Comparison of ENCODE assay signal across 11 cellular contexts in the genomic region with DNA sequence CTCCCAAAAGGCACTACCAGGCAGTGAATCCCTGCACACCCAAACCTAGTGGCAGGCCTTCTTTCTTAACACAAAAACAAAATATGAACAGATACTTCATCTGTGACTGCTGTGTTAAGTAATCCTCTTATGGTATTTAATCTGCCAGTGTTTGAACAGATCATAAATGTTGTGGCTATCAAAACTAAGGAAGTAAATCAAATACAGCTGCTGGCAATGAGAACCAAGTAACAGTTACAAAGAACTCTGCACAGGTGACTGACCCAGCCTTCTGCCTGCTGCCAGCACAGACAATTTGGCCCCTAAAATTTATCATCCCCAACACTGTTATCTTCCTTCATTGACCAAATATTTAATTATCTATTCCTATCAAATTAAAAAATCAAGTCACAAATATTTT.
A peak's percentile ranks its signal among the peaks of the same experiment; 100 is the strongest.
DNase-seq lines count a peak whose midpoint lies in the region; ATAC-seq and TF ChIP-seq lines count a peak whose summit lies in the region.
"Had no signal": no experiment of that assay in that cellular context is flagged by ENCODE, and none has a peak within 500 bp of the region (broad histone marks: within the 10 kb centered on the region; RNA-seq: fewer than 3 reads in every experiment).

No MANE protein-coding gene starts in this region.

- H3K27ac ChIP-seq in cardiac muscle cell (peak overlapping the region; percentile 29), right cardiac atrium (ENCODE audit: low read length) (no peak overlapping the region), PC-3 (ENCODE audit: low read length) (no peak overlapping the region), upper lobe of left lung (peak overlapping the region; percentile 37 to 70 (median 60))

- no peak overlapping the region for H3K4me2 ChIP-seq in PC-3 (ENCODE audit: low read length)

- H3K36me3 Mint-ChIP-seq in glutamatergic neuron (ENCODE audit: unreplicated experiment): no peaks in the 10 kb centered on the region

- no peaks in the 10 kb centered on the region for H3K9me2 ChIP-seq in PC-3 (replicated peaks; ENCODE audit: low read length)

- H3K4me3 Mint-ChIP-seq in glutamatergic neuron (ENCODE audit: unreplicated experiment): no peak overlapping the region
- H3K4me3 Mint-ChIP-seq: activated naive CD4-positive, alpha-beta T cell treated with anti-CD3 and anti-CD28 coated beads, Interleukin-2, amount 50 U/mL, for 24 hours had no signal

- H3K27ac Mint-ChIP-seq in glutamatergic neuron (ENCODE audit: unreplicated experiment): peak overlapping the region; percentile 60
- H3K27ac Mint-ChIP-seq: activated naive CD4-positive, alpha-beta T cell treated with anti-CD3 and anti-CD28 coated beads, Interleukin-2, amount 50 U/mL, for 24 hours had no signal

- H2AFZ ChIP-seq in PC-3 (ENCODE audit: low read length): no peak overlapping the region

- ATAC-seq in right cardiac atrium (no peak), PC-3 (peak; percentile 29; the same call in 1 of the 2 replicates), upper lobe of left lung (ENCODE audit: low FRiP score in 2 of 2) (peak in 1 of 2 donors; percentile 29), GM18517 (IDR thresholded peaks at IDR 0.05; ENCODE audit: unreplicated experiment) (no peak)

- intact Hi-C loops in right cardiac atrium (cut with DNase I): no loop called here
- intact Hi-C loops in PC-3 (cut with micrococcal nuclease): loop anchor here (10.0 kb wide), 1 partner anchor 99 kb away; no protein-coding TSS in a partner anchor

- POLR2A ChIA-PET in PC-3 (lab: Charles Lee; ENCODE audit: unreplicated experiment): no interaction called here

- no peaks in the 10 kb centered on the region for H3F3A ChIP-seq in PC-3 (ENCODE audit: low read length, unreplicated experiment)

- peaks cover 12% of the 10 kb centered on the region for H3K4me1 ChIP-seq in cardiac muscle cell (ENCODE audit: low read depth)
- H3K4me1 ChIP-seq in right cardiac atrium (ENCODE audit: control insufficient read depth, insufficient read depth, low read length): peaks cover 9% of the 10 kb centered on the region
- H3K4me1 ChIP-seq in PC-3 (ENCODE audit: insufficient read depth, low read length): peaks cover 22% of the 10 kb centered on the region
- peaks cover 58 to 93% (median 68%) of the 10 kb centered on the region in 4 donors for H3K4me1 ChIP-seq in upper lobe of left lung

- H3K79me2 ChIP-seq in PC-3 (ENCODE audit: low read length): no peaks in the 10 kb centered on the region

- DNase-seq in cardiac muscle cell (ENCODE audit: low read depth in 1 of 2, low spot score in 1 of 2): no peak
- DNase-seq in right cardiac atrium: no peak
- no peak for DNase-seq in PC-3
- DNase-seq in glutamatergic neuron: no peak
- no peak for DNase-seq in upper lobe of left lung
- no peak for DNase-seq in activated T-cell treated with anti-CD3 and anti-CD28 coated beads, Interleukin-2, amount 50 U/mL, for 1 hour
- no peak for DNase-seq in GDM1 (lab: John Stamatoyannopoulos, UW)
- DNase-seq: activated CD8-positive, alpha-beta memory T cell treated with anti-CD3 and anti-CD28 coated beads for 24 hours; NCI-H1436 had no signal

- peaks cover 4% of the 10 kb centered on the region for H3K9me3 Mint-ChIP-seq in glutamatergic neuron (ENCODE audit: unreplicated experiment)
- H3K9me3 Mint-ChIP-seq: activated naive CD4-positive, alpha-beta T cell treated with anti-CD3 and anti-CD28 coated beads, Interleukin-2, amount 50 U/mL, for 24 hours had no signal

- H3K4me3 ChIP-seq in cardiac muscle cell (no peak overlapping the region), right cardiac atrium (ENCODE audit: low read length) (no peak overlapping the region), PC-3 (ENCODE audit: low read length) (no peak overlapping the region), upper lobe of left lung (no peak overlapping the region)

- H3K36me3 ChIP-seq in cardiac muscle cell (no peaks in the 10 kb centered on the region), PC-3 (ENCODE audit: low read depth, low read length) (no peaks in the 10 kb centered on the region), upper lobe of left lung (no peaks in the 10 kb centered on the region)

- no peak for TF ChIP-seq EP300 in upper lobe of left lung (IDR thresholded peaks at IDR 0.05)

- no peak for TF ChIP-seq CTCF in cardiac muscle cell (IDR thresholded peaks at IDR 0.05; ENCODE audit: low read depth, low read length)
- no peak for TF ChIP-seq CTCF in PC-3 (conservative IDR thresholded peaks at IDR 0.05; ENCODE audit: low read depth, low read length)
- no peak for TF ChIP-seq CTCF in glutamatergic neuron (IDR thresholded peaks at IDR 0.05; ENCODE audit: partially characterized antibody, unreplicated experiment)
- no peak for TF ChIP-seq CTCF in upper lobe of left lung (IDR thresholded peaks at IDR 0.05)

- H3K9me3 ChIP-seq in cardiac muscle cell (ENCODE audit: low read depth) (no peaks in the 10 kb centered on the region), right cardiac atrium (ENCODE audit: control insufficient read depth, low read length) (no peaks in the 10 kb centered on the region), PC-3 (ENCODE audit: low read length) (no peaks in the 10 kb centered on the region), upper lobe of left lung (no peaks in the 10 kb centered on the region)

- no peaks in the 10 kb centered on the region for H3K27me3 Mint-ChIP-seq in glutamatergic neuron (ENCODE audit: unreplicated experiment)
- H3K27me3 Mint-ChIP-seq: activated naive CD4-positive, alpha-beta T cell treated with anti-CD3 and anti-CD28 coated beads, Interleukin-2, amount 50 U/mL, for 24 hours had no signal

- BruUV-seq in PC-3 (replicated peaks; lab: Mats Ljungman, UMichigan): no TSS peak

- no peaks in the 10 kb centered on the region for H3K27me3 ChIP-seq in cardiac muscle cell
- no peaks in the 10 kb centered on the region for H3K27me3 ChIP-seq in right cardiac atrium (ENCODE audit: control insufficient read depth, insufficient read depth)
- H3K27me3 ChIP-seq in PC-3 (ENCODE audit: low read length): no peaks in the 10 kb centered on the region
- H3K27me3 ChIP-seq in upper lobe of left lung: no peaks in the 10 kb centered on the region

- no peak overlapping the region for H3K9ac ChIP-seq in PC-3 (ENCODE audit: low read length)

- TF ChIP-seq POLR2A in upper lobe of left lung (IDR thresholded peaks at IDR 0.05): no peak

- peaks cover 47% of the 10 kb centered on the region for H3K4me1 Mint-ChIP-seq in glutamatergic neuron (ENCODE audit: low read depth, unreplicated experiment)

- CTCF ChIA-PET in PC-3 (lab: Charles Lee): no interaction called here

- H4K20me1 ChIP-seq in PC-3 (ENCODE audit: low read length): no peaks in the 10 kb centered on the region

Comparison
In these comparisons a context has a peak if more than half of its experiments do, and no peak if none do; other contexts are left out.
1. H3K27ac ChIP-seq: peak in cardiac muscle cell (single experiment) and upper lobe of left lung (4 of 4); none in right cardiac atrium (single experiment) and PC-3 (single experiment).